Comparison of ENCODE assay signal across 15 cellular contexts in genomic region chr20:42018979-42019378, GRCh38.
DNase-seq lines count a peak whose midpoint lies in the region; ATAC-seq, FAIRE-seq and TF ChIP-seq lines count a peak whose summit lies in the region.
"Had no signal": no experiment of that assay in that cellular context is flagged by ENCODE, and none has a peak within 500 bp of the region (broad histone marks: within the 10 kb centered on the region; RNA-seq: fewer than 3 reads in every experiment).

No MANE protein-coding gene starts in this region.

- H4K20me1 ChIP-seq in H9 (ENCODE audit: control insufficient read depth, insufficient read depth, insufficient read length) (no peaks in the 10 kb centered on the region), HepG2 (ENCODE audit: insufficient read depth, low read length) (no peaks in the 10 kb centered on the region)

- H4K91ac ChIP-seq in H9 (ENCODE audit: insufficient read length, low read depth, low read length) = no peak overlapping the region

- H3K79me1 ChIP-seq in H9 (ENCODE audit: insufficient read depth, low read depth, low read length, poor library complexity, severe bottlenecking) = no peaks in the 10 kb centered on the region

- H3K36me3 Mint-ChIP-seq in H9 (ENCODE audit: insufficient read depth in 1 of 3, low read depth in 3 of 3) = no peaks in the 10 kb centered on the region

- no peak overlapping the region for H3K4me2 ChIP-seq in H9 (ENCODE audit: insufficient read depth, insufficient read length, low read length)
- H3K4me2 ChIP-seq in HepG2 (ENCODE audit: low read depth, low read length) = no peak overlapping the region
- H3K4me2 ChIP-seq: A549 had no signal

- POLR2A ChIA-PET in HepG2 (lab: Yijun Ruan, JAX) = no interaction called here

- H2BK12ac ChIP-seq in H9 (ENCODE audit: insufficient read length, low read depth, low read length) = no peak overlapping the region

- H3K4ac ChIP-seq in H9 (ENCODE audit: low read depth, low read length) = no peak overlapping the region

- in situ Hi-C loops in HepG2 (cut with HindIII; ENCODE audit: extremely low pct_ligation_motif_present, low pct_unique_long_range_greater_than_20kb) = no loop called here

- no peak overlapping the region for H3K14ac ChIP-seq in H9 (ENCODE audit: insufficient read depth, low read length)

- H3K79me2 ChIP-seq in H9 (ENCODE audit: insufficient read depth, low read length) (no peaks in the 10 kb centered on the region), HepG2 (ENCODE audit: insufficient read depth, low read length) (no peaks in the 10 kb centered on the region)

- H3K27ac ChIP-seq in H9 (ENCODE audit: insufficient read length, low read depth, low read length) = no peak overlapping the region
- no peak overlapping the region for H3K27ac ChIP-seq in SJCRH30
- H3K27ac ChIP-seq in HepG2 (ENCODE audit: extremely low read length, insufficient read depth, low read length) = no peak overlapping the region
- H3K27ac ChIP-seq: A549, uterus had no signal

- H3K56ac ChIP-seq in H9 (ENCODE audit: insufficient read length, low read depth, low read length) = no peak overlapping the region

- H3K27ac Mint-ChIP-seq in H9 = no peak overlapping the region

- DNase-seq in NCI-H1092 treated with DMSO at 0.1 percent for 48 hours (lab: John Stamatoyannopoulos, UW) (peak; percentile 1), NCI-H1092 (lab: John Stamatoyannopoulos, UW) (no peak), H9 (peak; percentile 39), SJCRH30 (peak; percentile 30 to 55), HepG2 (ENCODE audit: low spot score) (peak; percentile 22), LoVo (ENCODE audit: low spot score) (no peak)
- DNase-seq: activated CD8-positive, alpha-beta memory T cell treated with anti-CD3 and anti-CD28 coated beads, Interleukin-2, amount 50 U/mL, for 4 hours; NCI-H2107; posterior cingulate gyrus; stimulated activated CD4-positive, alpha-beta T cell treated with anti-CD3 and anti-CD28 coated beads, Interleukin-2, amount 100 ng/mL, for 24 hours; uterus had no signal

- peaks cover 5% of the 10 kb centered on the region for H3K27me3 Mint-ChIP-seq in H9 (ENCODE audit: low read depth)

- H3K4me1 Mint-ChIP-seq in H9 = no peaks in the 10 kb centered on the region

- TF ChIP-seq CTCF in H9 (conservative IDR thresholded peaks at IDR 0.05) = peak; percentile 75
- TF ChIP-seq CTCF in HepG2 (CRISPR knock-in tag; IDR thresholded peaks at IDR 0.05) = peak; percentile 38

- H2AFZ ChIP-seq in H9 (ENCODE audit: low read length) = no peak overlapping the region
- H2AFZ ChIP-seq in HepG2 (ENCODE audit: low read length) = no peak overlapping the region

- H3K23me2 ChIP-seq in H9 (ENCODE audit: insufficient read length, low read depth, low read length, poor library complexity, severe bottlenecking) = no peaks in the 10 kb centered on the region

- TF ChIP-seq EP300 in HepG2 (IDR thresholded peaks at IDR 0.05; ENCODE audit: low read depth in 2 of 2, low read length in 2 of 2) (no peak), HepG2 (CRISPR knock-in tag; IDR thresholded peaks at IDR 0.05; ENCODE audit: borderline replicate concordance) (no peak)

- BruUV-seq in HepG2 (replicated peaks; lab: Mats Ljungman, UMichigan) = no TSS peak

- no peak overlapping the region for H2BK20ac ChIP-seq in H9 (ENCODE audit: low read depth, low read length, poor library complexity, severe bottlenecking)

- ATAC-seq in HepG2 (peak; percentile 76), HG02588 (IDR thresholded peaks at IDR 0.05; ENCODE audit: unreplicated experiment) (no peak), HG03439 (IDR thresholded peaks at IDR 0.05; ENCODE audit: unreplicated experiment) (no peak)
- ATAC-seq: A549, HCT116 had no signal

- H3K4me3 ChIP-seq in SJCRH30 = no peak overlapping the region
- H3K4me3 ChIP-seq in HepG2 (replicated peaks in 1 of 3; ENCODE audit: insufficient read depth in 1 of 3, low read depth in 2 of 3, low read length in 3 of 3) = no peak overlapping the region
- H3K4me3 ChIP-seq: A549, uterus had no signal

- no peak for TF ChIP-seq POLR2A in HepG2 (IDR thresholded peaks at IDR 0.05; ENCODE audit: insufficient read depth in 1 of 2, low read depth in 2 of 2, low read length in 2 of 2)

- H2BK5ac ChIP-seq in H9 (ENCODE audit: insufficient read length, low read length) = no peak overlapping the region

- H3K27me3 ChIP-seq in H9 (ENCODE audit: insufficient read depth, low read length) (no peaks in the 10 kb centered on the region), SJCRH30 (no peaks in the 10 kb centered on the region), HepG2 (ENCODE audit: control insufficient read depth in 1 of 2, insufficient read depth in 2 of 2, low read length in 2 of 2) (no peaks in the 10 kb centered on the region)
- H3K27me3 ChIP-seq: uterus had no signal

- no peak for TF ChIP-seq RAD21 in HepG2 (CRISPR knock-in tag; IDR thresholded peaks at IDR 0.05)

- H3K36me3 ChIP-seq in SJCRH30 (no peaks in the 10 kb centered on the region), HepG2 (replicated peaks in 1 of 2; ENCODE audit: control insufficient read depth in 1 of 2, insufficient read depth in 2 of 2, low read length in 2 of 2) (no peaks in the 10 kb centered on the region)
- H3K36me3 ChIP-seq: uterus had no signal

- H4K8ac ChIP-seq in H9 (replicated peaks; ENCODE audit: insufficient read length, low read depth, low read length) = no peak overlapping the region

- no peaks in the 10 kb centered on the region for H3K9me3 Mint-ChIP-seq in H9

- H3K4me1 ChIP-seq in H9 (ENCODE audit: insufficient read depth, low read length) (no peaks in the 10 kb centered on the region), SJCRH30 (no peaks in the 10 kb centered on the region), HepG2 (ENCODE audit: insufficient read depth, low read length) (no peaks in the 10 kb centered on the region)
- H3K4me1 ChIP-seq: A549, uterus had no signal

- no peaks in the 10 kb centered on the region for H3K9me3 ChIP-seq in H9 (ENCODE audit: control insufficient read depth, low read depth, low read length)
- peaks cover 3% of the 10 kb centered on the region; the same call in 1 of the 2 replicates for H3K9me3 ChIP-seq in SJCRH30 (replicated peaks)
- no peaks in the 10 kb centered on the region for H3K9me3 ChIP-seq in HepG2 (ENCODE audit: low read length)
- H3K9me3 ChIP-seq: A549, uterus had no signal

- no peak overlapping the region for H2AK5ac ChIP-seq in H9 (ENCODE audit: insufficient read length, low read length)

- intact Hi-C loops in HepG2 (cut with micrococcal nuclease; ENCODE audit: unreplicated experiment) = loop anchor here (2.0 kb wide), 1 partner anchor 62 kb away; no protein-coding TSS in a partner anchor

- no peak overlapping the region for H3T11ph ChIP-seq in H9 (ENCODE audit: low read length)

- H3K9ac ChIP-seq in H9 (ENCODE audit: extremely low read depth, insufficient read length, low read length) = no peak overlapping the region
- no peak overlapping the region for H3K9ac ChIP-seq in HepG2 (ENCODE audit: insufficient read depth, low read depth, low read length)

- H3K18ac ChIP-seq in H9 (ENCODE audit: insufficient read length, low read depth, low read length) = no peak overlapping the region

- no peak overlapping the region for H2BK120ac ChIP-seq in H9 (ENCODE audit: low read depth, low read length, poor library complexity, severe bottlenecking)

- H3K4me3 Mint-ChIP-seq in H9 = no peak overlapping the region

- peak; percentile 34 for FAIRE-seq in HepG2 (lab: Jason Lieb, UNC)
- FAIRE-seq: A549 had no signal

- CTCF ChIA-PET in HepG2 (lab: Yijun Ruan, JAX; ENCODE audit: low intra/inter-chr PET ratio, low total read pairs) = no interaction called here

- H4K5ac ChIP-seq in H9 (ENCODE audit: insufficient read length, low read depth, low read length) = no peak overlapping the region

- no peak overlapping the region for H3K23ac ChIP-seq in H9 (ENCODE audit: insufficient read length, low read depth, low read length)

- H2BK15ac ChIP-seq in H9 (ENCODE audit: low read depth, low read length) = no peak overlapping the region

TF ChIP-seq in HepG2, 621 proteins besides CTCF, POLR2A, EP300 and RAD21 (continues in another document):
- TF ChIP-seq ZMYM2 (CRISPR knock-in tag; IDR thresholded peaks at IDR 0.05) (no peak), GLI4 (CRISPR knock-in tag; IDR thresholded peaks at IDR 0.05; ENCODE audit: borderline replicate concordance) (no peak), ZBTB21 (CRISPR knock-in tag; IDR thresholded peaks at IDR 0.05) (peak; percentile 67), KLF16 (CRISPR knock-in tag; IDR thresholded peaks at IDR 0.05) (no peak), MXD4 (CRISPR knock-in tag; IDR thresholded peaks at IDR 0.05) (no peak), ZNF530 (CRISPR knock-in tag; IDR thresholded peaks at IDR 0.05; ENCODE audit: low read depth) (no peak), IKZF5 (CRISPR knock-in tag; IDR thresholded peaks at IDR 0.05) (no peak), STAG1 (CRISPR knock-in tag; IDR thresholded peaks at IDR 0.05) (peak; percentile 38; the same call in 1 of the 2 replicates), ETS1 (CRISPR knock-in tag; IDR thresholded peaks at IDR 0.05) (no peak)
- TF ChIP-seq, protein P1, sequence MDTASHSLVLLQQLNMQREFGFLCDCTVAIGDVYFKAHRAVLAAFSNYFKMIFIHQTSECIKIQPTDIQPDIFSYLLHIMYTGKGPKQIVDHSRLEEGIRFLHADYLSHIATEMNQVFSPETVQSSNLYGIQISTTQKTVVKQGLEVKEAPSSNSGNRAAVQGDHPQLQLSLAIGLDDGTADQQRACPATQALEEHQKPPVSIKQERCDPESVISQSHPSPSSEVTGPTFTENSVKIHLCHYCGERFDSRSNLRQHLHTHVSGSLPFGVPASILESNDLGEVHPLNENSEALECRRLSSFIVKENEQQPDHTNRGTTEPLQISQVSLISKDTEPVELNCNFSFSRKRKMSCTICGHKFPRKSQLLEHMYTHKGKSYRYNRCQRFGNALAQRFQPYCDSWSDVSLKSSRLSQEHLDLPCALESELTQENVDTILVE (CRISPR knock-in tag; IDR thresholded peaks at IDR 0.05) = no peak

Comparison
In these comparisons a context has a peak if more than half of its experiments do, and no peak if none do; other contexts are left out.
1. DNase-seq: peak in NCI-H1092 treated with DMSO at 0.1 percent for 48 hours (single experiment), H9 (single experiment), SJCRH30 (2 of 2) and HepG2 (single experiment); none in NCI-H1092 (single experiment) and LoVo (single experiment).